1 cellular context compared by ENCODE assay signal in the genomic region with DNA sequence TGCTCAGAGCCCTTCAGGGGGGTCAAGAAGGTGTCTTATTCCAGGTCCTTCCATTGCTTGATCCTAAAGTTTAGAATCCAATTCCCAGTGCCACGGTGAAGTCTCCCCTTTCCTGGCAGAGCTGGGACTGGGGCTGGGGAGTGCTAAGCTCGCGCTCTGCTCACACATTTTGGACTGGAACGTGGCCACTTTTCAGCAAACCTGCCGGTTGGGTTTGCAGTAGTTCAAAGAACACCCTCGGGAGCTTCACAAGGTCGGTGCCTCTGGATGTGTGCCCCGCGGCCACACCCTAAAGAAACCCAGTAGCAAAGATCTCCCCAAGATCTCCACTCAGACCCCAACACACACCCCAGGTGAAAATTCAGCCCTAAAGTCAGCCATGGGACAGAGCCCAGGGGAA.
TF ChIP-seq lines count a peak whose summit lies in the region.

A gene with protein sequence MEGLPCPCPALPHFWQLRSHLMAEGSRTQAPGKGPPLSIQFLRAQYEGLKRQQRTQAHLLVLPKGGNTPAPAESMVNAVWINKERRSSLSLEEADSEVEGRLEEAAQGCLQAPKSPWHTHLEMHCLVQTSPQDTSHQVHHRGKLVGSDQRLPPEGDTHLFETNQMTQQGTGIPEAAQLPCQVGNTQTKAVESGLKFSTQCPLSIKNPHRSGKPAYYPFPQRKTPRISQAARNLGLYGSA (minus strand): TSS at position 129 of the 400 bp plus-strand sequence. CDS start 580 bp downstream, outside the sequence.

TF ChIP-seq in liver, 16 proteins besides CTCF, POLR2A, EP300 and RAD21 (continued from another document):
- TF ChIP-seq ZBTB33 (IDR thresholded peaks at IDR 0.05) (no peak), HNF4A (conservative IDR thresholded peaks at IDR 0.05) (peak; percentile 1 to 15), HNF4G (IDR thresholded peaks at IDR 0.05) (no peak), RXRA (IDR thresholded peaks at IDR 0.05) (peak in 1 of 2 donors; percentile 19)
